Comparison of ENCODE assay signal across 9 cellular contexts in genomic region chr10:132185601-132186487, GRCh38. TPM values are rescaled to one million over a fixed set of nuclear protein-coding genes. Genes with fewer than 3 reads are reported as not detected.
A peak's percentile ranks its signal among the peaks of the same experiment; 100 is the strongest.
DNase-seq lines count a peak whose midpoint lies in the region; FAIRE-seq and TF ChIP-seq lines count a peak whose summit lies in the region.
"Had no signal": no experiment of that assay in that cellular context is flagged by ENCODE, and none has a peak within 500 bp of the region (broad histone marks: within the 10 kb centered on the region; RNA-seq: fewer than 3 reads in every experiment).

No MANE protein-coding gene starts in this region.

- POLR2A ChIA-PET in endothelial cell of umbilical vein (lab: Charles Lee) (no interaction called here), GM10248 (lab: Yijun Ruan, JAX) (no interaction called here)

- no peak overlapping the region for H2AFZ ChIP-seq in endothelial cell of umbilical vein (ENCODE audit: low read depth, low read length)
- no peak overlapping the region for H2AFZ ChIP-seq in neural cell (ENCODE audit: low read depth, low read length)

- no peaks in the 10 kb centered on the region for H3K9me3 ChIP-seq in endothelial cell of umbilical vein (replicated peaks; ENCODE audit: control insufficient read depth, insufficient read depth, low read length)
- no peaks in the 10 kb centered on the region for H3K9me3 ChIP-seq in neural cell (ENCODE audit: low read length)

- no peaks in the 10 kb centered on the region for H3K4me1 ChIP-seq in endothelial cell of umbilical vein (ENCODE audit: control insufficient read depth, extremely low read depth, insufficient read depth, low read length)

- dilution Hi-C loops in endothelial cell of umbilical vein (cut with MboI; ENCODE audit: extremely low pct_ligation_motif_present, low sequenced_read_pairs) = no loop called here

- CTCF ChIA-PET in endothelial cell of umbilical vein (lab: Charles Lee) (no interaction called here), GM10248 (lab: Yijun Ruan, JAX) (no interaction called here)

- no TSS peak for BruUV-seq in endothelial cell of umbilical vein (replicated peaks; lab: Mats Ljungman, UMichigan)

- TF ChIP-seq POLR2A in endothelial cell of umbilical vein (IDR thresholded peaks at IDR 0.05; ENCODE audit: low read depth, low read length) = no peak

- no peaks in the 10 kb centered on the region for H3K36me3 ChIP-seq in endothelial cell of umbilical vein (ENCODE audit: control insufficient read depth in 2 of 2, extremely low read depth in 1 of 2, insufficient read depth in 2 of 2, low read length in 2 of 2)
- H3K36me3 ChIP-seq in neural cell (ENCODE audit: insufficient read depth, low read length) = no peaks in the 10 kb centered on the region

- H3K4me3 ChIP-seq in endothelial cell of umbilical vein (replicated peaks in 1 of 3; ENCODE audit: insufficient read depth in 1 of 3, low read depth in 1 of 3, low read length in 3 of 3) (no peak overlapping the region), neural cell (ENCODE audit: low read length) (peak overlapping the region; percentile 63)

- TF ChIP-seq RAD21 in neural cell (conservative IDR thresholded peaks at IDR 0.05) = no peak

- H3K79me2 ChIP-seq in endothelial cell of umbilical vein (ENCODE audit: control insufficient read depth, insufficient read depth, low read length) (no peaks in the 10 kb centered on the region), neural cell (replicated peaks; ENCODE audit: insufficient read depth, low read length) (peaks cover 23% of the 10 kb centered on the region)

- FAIRE-seq in endothelial cell of umbilical vein (lab: Jason Lieb, UNC) (no peak), HTR-8/SVneo (lab: Jason Lieb, UNC) (no peak), GM19239 (lab: Jason Lieb, UNC) (no peak)
- FAIRE-seq: A204.1 had no signal

- H3K27ac ChIP-seq in endothelial cell of umbilical vein (ENCODE audit: insufficient read depth, low read depth, low read length) = no peak overlapping the region
- no peak overlapping the region for H3K27ac ChIP-seq in neural cell (ENCODE audit: low read length)

- H3K27me3 ChIP-seq in endothelial cell of umbilical vein (ENCODE audit: control insufficient read depth in 2 of 2, insufficient read depth in 2 of 2, low read length in 2 of 2) (peaks cover 12 to 21% of the 10 kb centered on the region in 2 experiments), neural cell (ENCODE audit: insufficient read depth, low read depth, low read length) (peaks cover 30% of the 10 kb centered on the region)

- H3K9ac ChIP-seq in endothelial cell of umbilical vein (replicated peaks; ENCODE audit: extremely low read depth, insufficient read depth, low read length) = no peak overlapping the region
- H3K9ac ChIP-seq in neural cell (ENCODE audit: low read length) = peak overlapping the region; percentile 9

- no peaks in the 10 kb centered on the region for H3K9me1 ChIP-seq in endothelial cell of umbilical vein (replicated peaks; ENCODE audit: control insufficient read depth, extremely low read depth, insufficient read depth, low read length)

- H3K9me2 ChIP-seq in neural cell (ENCODE audit: insufficient read depth, low read length) = no peaks in the 10 kb centered on the region

- TF ChIP-seq CTCF in endothelial cell of umbilical vein (IDR thresholded peaks at IDR 0.05; ENCODE audit: extremely low read depth in 1 of 2, insufficient read depth in 1 of 2, low read depth in 1 of 2, low read length in 2 of 2) (no peak), neural cell (IDR thresholded peaks at IDR 0.05; ENCODE audit: poor library complexity, severe bottlenecking) (no peak), GM10248 (IDR thresholded peaks at IDR 0.05; ENCODE audit: control extremely low read depth, extremely low read depth, low read depth, missing control alignments) (no peak)

- no peaks in the 10 kb centered on the region for H4K20me1 ChIP-seq in endothelial cell of umbilical vein (replicated peaks; ENCODE audit: control insufficient read depth, extremely low read depth, insufficient read depth, low read length)
- peaks cover 6% of the 10 kb centered on the region for H4K20me1 ChIP-seq in neural cell (ENCODE audit: insufficient read depth)

- no peak for TF ChIP-seq EP300 in neural cell (conservative IDR thresholded peaks at IDR 0.05; ENCODE audit: poor library complexity, severe bottlenecking)

- intact Hi-C loops in endothelial cell of umbilical vein (cut with micrococcal nuclease) = no loop called here

- DNase-seq in DMS153 (lab: John Stamatoyannopoulos, UW) = peak; percentile 36
- DNase-seq in DMS153 treated with DMSO at 0.1 percent for 48 hours (lab: John Stamatoyannopoulos, UW; ENCODE audit: unreplicated experiment) = no peak
- DNase-seq in activated CD8-positive, alpha-beta memory T cell treated with anti-CD3 and anti-CD28 coated beads for 24 hours = peak; percentile 69
- DNase-seq in endothelial cell of umbilical vein (ENCODE audit: low read depth, low spot score) = peak; percentile 26
- no peak for DNase-seq in HTR-8/SVneo (ENCODE audit: insufficient read length, low spot score)
- DNase-seq in GM10248 (ENCODE audit: extremely low spot score) = no peak
- DNase-seq in GM19239 (ENCODE audit: insufficient read length, low spot score) = no peak

- no peaks in the 10 kb centered on the region for H3F3A ChIP-seq in neural cell (ENCODE audit: insufficient read depth, low read length, poor library complexity, severe bottlenecking)

- H3K4me2 ChIP-seq in endothelial cell of umbilical vein (ENCODE audit: insufficient read depth, low read length) (peak overlapping the region; percentile 19), neural cell (ENCODE audit: low read length) (no peak overlapping the region)

TF ChIP-seq in endothelial cell of umbilical vein, 7 proteins besides CTCF, POLR2A, EP300 and RAD21:
- TF ChIP-seq FOS (IDR thresholded peaks at IDR 0.05; ENCODE audit: borderline replicate concordance, insufficient read depth, low read length) = no peak
- peak; percentile 70 for TF ChIP-seq EZH2 (IDR thresholded peaks at IDR 0.05; ENCODE audit: borderline replicate concordance, low read depth, low read length, severe bottlenecking)

TF ChIP-seq in neural cell, 6 proteins besides CTCF, POLR2A, EP300 and RAD21:
- peak; percentile 56 for TF ChIP-seq EZH2 (IDR thresholded peaks at IDR 0.05; ENCODE audit: borderline replicate concordance, insufficient read depth, low read length, poor library complexity, severe bottlenecking)
- TF ChIP-seq, protein P1, sequence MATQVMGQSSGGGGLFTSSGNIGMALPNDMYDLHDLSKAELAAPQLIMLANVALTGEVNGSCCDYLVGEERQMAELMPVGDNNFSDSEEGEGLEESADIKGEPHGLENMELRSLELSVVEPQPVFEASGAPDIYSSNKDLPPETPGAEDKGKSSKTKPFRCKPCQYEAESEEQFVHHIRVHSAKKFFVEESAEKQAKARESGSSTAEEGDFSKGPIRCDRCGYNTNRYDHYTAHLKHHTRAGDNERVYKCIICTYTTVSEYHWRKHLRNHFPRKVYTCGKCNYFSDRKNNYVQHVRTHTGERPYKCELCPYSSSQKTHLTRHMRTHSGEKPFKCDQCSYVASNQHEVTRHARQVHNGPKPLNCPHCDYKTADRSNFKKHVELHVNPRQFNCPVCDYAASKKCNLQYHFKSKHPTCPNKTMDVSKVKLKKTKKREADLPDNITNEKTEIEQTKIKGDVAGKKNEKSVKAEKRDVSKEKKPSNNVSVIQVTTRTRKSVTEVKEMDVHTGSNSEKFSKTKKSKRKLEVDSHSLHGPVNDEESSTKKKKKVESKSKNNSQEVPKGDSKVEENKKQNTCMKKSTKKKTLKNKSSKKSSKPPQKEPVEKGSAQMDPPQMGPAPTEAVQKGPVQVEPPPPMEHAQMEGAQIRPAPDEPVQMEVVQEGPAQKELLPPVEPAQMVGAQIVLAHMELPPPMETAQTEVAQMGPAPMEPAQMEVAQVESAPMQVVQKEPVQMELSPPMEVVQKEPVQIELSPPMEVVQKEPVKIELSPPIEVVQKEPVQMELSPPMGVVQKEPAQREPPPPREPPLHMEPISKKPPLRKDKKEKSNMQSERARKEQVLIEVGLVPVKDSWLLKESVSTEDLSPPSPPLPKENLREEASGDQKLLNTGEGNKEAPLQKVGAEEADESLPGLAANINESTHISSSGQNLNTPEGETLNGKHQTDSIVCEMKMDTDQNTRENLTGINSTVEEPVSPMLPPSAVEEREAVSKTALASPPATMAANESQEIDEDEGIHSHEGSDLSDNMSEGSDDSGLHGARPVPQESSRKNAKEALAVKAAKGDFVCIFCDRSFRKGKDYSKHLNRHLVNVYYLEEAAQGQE (IDR thresholded peaks at IDR 0.05; ENCODE audit: borderline replicate concordance) = peak; percentile 21
- no peak for TF ChIP-seq MXI1 (conservative IDR thresholded peaks at IDR 0.05; ENCODE audit: poor library complexity, severe bottlenecking)
- no peak for TF ChIP-seq POLR2AphosphoS5 (IDR thresholded peaks at IDR 0.05)

RNA-seq across cellular contexts. Expression of gene DPYSL4, which starts 0.9 kb away (rescaled TPM):
- total RNA-seq in endothelial cell of umbilical vein = 32.9 and 60.0 TPM in 2 replicates
- polyA plus RNA-seq in endothelial cell of umbilical vein (27.1 and 35.0 TPM in 2 replicates), neural cell (116 and 143 TPM in 2 replicates)
- 15.8 and 19.9 TPM in 2 replicates for polyA plus RNA-seq in endothelial cell of umbilical vein (2011; cell fraction: cytosol; rRNA removed)
- 48.2 and 58.8 TPM in 2 replicates for polyA plus RNA-seq in endothelial cell of umbilical vein (2011; cell fraction: nucleus; rRNA removed)
- 27.6 and 47.9 TPM in 2 replicates for polyA plus RNA-seq in endothelial cell of umbilical vein (2012)
- polyA minus RNA-seq in endothelial cell of umbilical vein (20.0 and 31.5 TPM in 2 replicates), neural cell (102 and 118 TPM in 2 replicates)
- polyA minus RNA-seq in endothelial cell of umbilical vein (2011; cell fraction: cytosol; rRNA and poly(A)+ RNA removed) = not detected
- 12.7 and 18.3 TPM in 2 replicates for polyA minus RNA-seq in endothelial cell of umbilical vein (2011; cell fraction: nucleus; rRNA and poly(A)+ RNA removed)

Comparison
In these comparisons a context has a peak if more than half of its experiments do, and no peak if none do; other contexts are left out.
1. DNase-seq: peak in DMS153 (single experiment), activated CD8-positive, alpha-beta memory T cell treated with anti-CD3 and anti-CD28 coated beads for 24 hours (single experiment) and endothelial cell of umbilical vein (single experiment); none in DMS153 treated with DMSO at 0.1 percent for 48 hours (single experiment), HTR-8/SVneo (single experiment), GM10248 (single experiment) and GM19239 (single experiment).